ENCODE assay signal across 17 cellular contexts in the genomic region with DNA sequence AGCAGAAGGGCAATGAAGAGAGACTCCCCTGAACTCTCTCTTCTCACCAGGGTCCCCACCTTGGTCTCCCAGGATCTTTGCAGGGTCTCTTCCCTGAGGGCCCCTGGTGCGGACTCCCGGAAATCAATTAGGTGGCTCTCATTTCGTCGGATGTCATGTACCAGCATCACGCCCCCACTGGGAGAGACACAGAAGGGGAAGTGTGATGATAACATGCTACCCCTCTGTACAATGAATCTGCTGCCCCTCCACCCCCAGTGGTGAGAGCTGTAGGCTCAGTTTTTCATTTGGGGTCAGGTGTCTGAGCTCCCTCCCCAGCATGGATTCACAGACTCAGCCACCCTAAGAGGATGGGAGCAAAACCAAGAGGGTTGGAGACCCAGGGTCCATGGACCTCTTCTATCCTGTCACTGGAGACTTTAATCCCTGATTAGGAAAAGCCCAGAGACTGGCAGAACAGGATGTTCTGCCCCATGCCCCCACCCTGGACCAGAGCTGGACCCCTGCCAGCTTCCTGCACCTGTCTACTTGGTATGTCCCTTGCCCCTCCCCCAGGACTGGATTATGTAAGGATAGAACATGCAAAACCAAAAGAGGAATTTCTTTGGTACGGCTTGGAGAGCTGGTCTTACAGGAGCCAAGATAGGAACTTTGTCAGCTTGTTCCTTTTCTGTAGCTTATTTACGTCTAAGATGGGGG.
DNase-seq lines count a peak whose midpoint lies in the region; ATAC-seq and TF ChIP-seq lines count a peak whose summit lies in the region.
"Had no signal": no experiment of that assay in that cellular context is flagged by ENCODE, and none has a peak within 500 bp of the region (broad histone marks: within the 10 kb centered on the region; RNA-seq: fewer than 3 reads in every experiment).

No MANE protein-coding gene starts in this region.

- H3K27me3 Mint-ChIP-seq in activated naive CD4-positive, alpha-beta T cell treated with anti-CD3 and anti-CD28 coated beads, Interleukin-2, amount 10 ng/mL, durations not matched to agents 7 days and 5 days, result no peaks in the 10 kb centered on the region

- CTCF ChIA-PET in activated naive CD4-positive, alpha-beta T cell treated with anti-CD3 and anti-CD28 coated beads, Interleukin-2, amount 10 ng/mL, durations not matched to agents 7 days and 5 days (lab: Charles Lee), result interaction anchor here (1.4 to 2.3 kb wide), 2 partner anchors 11 to 13 kb away, joined by 3 to 8 read pairs; partner anchors contain the start of gene GGT7

- H3K9me3 ChIP-seq in WERI-Rb-1 (ENCODE audit: severe bottlenecking), result no peaks in the 10 kb centered on the region
- H3K9me3 ChIP-seq: breast epithelium, right lobe of liver, upper lobe of left lung had no signal

- H3K27me3 ChIP-seq in WERI-Rb-1 (ENCODE audit: insufficient read depth, low read depth, severe bottlenecking), result no peaks in the 10 kb centered on the region
- H3K27me3 ChIP-seq: breast epithelium, right lobe of liver, upper lobe of left lung had no signal

- H3K4me3 ChIP-seq in WERI-Rb-1 (ENCODE audit: low read depth, low read length), result no peak overlapping the region
- no peak overlapping the region for H3K4me3 ChIP-seq in skeletal muscle cell (ENCODE audit: low read depth, low read length)
- H3K4me3 ChIP-seq: breast epithelium, right lobe of liver, upper lobe of left lung had no signal

- TF ChIP-seq CTCF in WERI-Rb-1 (IDR thresholded peaks at IDR 0.05; ENCODE audit: low read depth, low read length), result no peak

- H3K4me3 Mint-ChIP-seq in activated naive CD4-positive, alpha-beta T cell treated with anti-CD3 and anti-CD28 coated beads, Interleukin-2, amount 10 ng/mL, durations not matched to agents 7 days and 5 days, result no peak overlapping the region
- H3K4me3 Mint-ChIP-seq: CD8-positive, alpha-beta memory T cell; nephron progenitor cell had no signal

- peak; percentile 6 for DNase-seq in DMS79 treated with DMSO at 0.1 percent for 48 hours (lab: John Stamatoyannopoulos, UW)
- DNase-seq in DMS79 (lab: John Stamatoyannopoulos, UW), result no peak
- peak; percentile 28 for DNase-seq in NCI-H1105 treated with DMSO at 0.1 percent for 48 hours (lab: John Stamatoyannopoulos, UW)
- peak; percentile 27 for DNase-seq in WERI-Rb-1
- peak; percentile 5 for DNase-seq in skeletal muscle cell (ENCODE audit: low read depth)
- DNase-seq in activated naive CD4-positive, alpha-beta T cell treated with anti-CD3 and anti-CD28 coated beads, Interleukin-2, amount 10 ng/mL, durations not matched to agents 7 days and 5 days, result no peak
- no peak for DNase-seq in NCI-H526 (lab: John Stamatoyannopoulos, UW)
- DNase-seq: activated gamma-delta T cell treated with Interleukin-2 at 50 U/mL for 16 hours; CD8-positive, alpha-beta memory T cell; effector CD4-positive, alpha-beta T cell; nephron progenitor cell; NK-92 treated with Interleukin-12 subunit alpha and Interleukin-12 subunit beta, amount 100 ng/mL, for 24 hours; right lobe of liver; stimulated activated CD4-positive, alpha-beta T cell treated with anti-CD3 and anti-CD28 coated beads, Interleukin-4, amount 100 ng/mL, for 4 hours had no signal

- peaks cover 13% of the 10 kb centered on the region for H3K4me1 Mint-ChIP-seq in activated naive CD4-positive, alpha-beta T cell treated with anti-CD3 and anti-CD28 coated beads, Interleukin-2, amount 10 ng/mL, durations not matched to agents 7 days and 5 days

- peaks cover 5% of the 10 kb centered on the region; the same call in 1 of the 2 replicates for H3K36me3 ChIP-seq in WERI-Rb-1
- H3K36me3 ChIP-seq: breast epithelium had no signal

- ATAC-seq in HG03342 (IDR thresholded peaks at IDR 0.05; ENCODE audit: unreplicated experiment), result no peak

- no peak overlapping the region for H3K27ac ChIP-seq in WERI-Rb-1
- H3K27ac ChIP-seq: breast epithelium, right lobe of liver, upper lobe of left lung had no signal

- no peak overlapping the region for H3K27ac Mint-ChIP-seq in activated naive CD4-positive, alpha-beta T cell treated with anti-CD3 and anti-CD28 coated beads, Interleukin-2, amount 10 ng/mL, durations not matched to agents 7 days and 5 days
- H3K27ac Mint-ChIP-seq: CD8-positive, alpha-beta memory T cell; nephron progenitor cell had no signal

- H3K9me3 Mint-ChIP-seq in activated naive CD4-positive, alpha-beta T cell treated with anti-CD3 and anti-CD28 coated beads, Interleukin-2, amount 10 ng/mL, durations not matched to agents 7 days and 5 days, result no peaks in the 10 kb centered on the region
- H3K9me3 Mint-ChIP-seq: CD8-positive, alpha-beta memory T cell; nephron progenitor cell had no signal

- H3K36me3 Mint-ChIP-seq in activated naive CD4-positive, alpha-beta T cell treated with anti-CD3 and anti-CD28 coated beads, Interleukin-2, amount 10 ng/mL, durations not matched to agents 7 days and 5 days, result no peaks in the 10 kb centered on the region

Comparison
In these comparisons a context has a peak if more than half of its experiments do, and no peak if none do; other contexts are left out.
1. DNase-seq: peak in DMS79 treated with DMSO at 0.1 percent for 48 hours (single experiment), NCI-H1105 treated with DMSO at 0.1 percent for 48 hours (single experiment), WERI-Rb-1 (single experiment) and skeletal muscle cell (single experiment); none in DMS79 (single experiment), activated naive CD4-positive, alpha-beta T cell treated with anti-CD3 and anti-CD28 coated beads, Interleukin-2, amount 10 ng/mL, durations not matched to agents 7 days and 5 days (single experiment) and NCI-H526 (0 of 2).